In genomic region chr1:169133801-169134558, GRCh38 we compare ENCODE assay signal across 1 cellular context.
TF ChIP-seq lines count a peak whose summit lies in the region.

No MANE protein-coding gene starts in this region.

TF ChIP-seq in HCT116, 20 proteins besides CTCF, POLR2A, EP300 and RAD21 (continued from another document):
- TF ChIP-seq ZNF274 (IDR thresholded peaks at IDR 0.05; ENCODE audit: low read depth, low read length) (no peak), EZH2 (IDR thresholded peaks at IDR 0.05) (no peak), SP1 (IDR thresholded peaks at IDR 0.05; ENCODE audit: low read depth) (no peak), SIN3A (IDR thresholded peaks at IDR 0.05; ENCODE audit: low read depth) (no peak), ELF1 (IDR thresholded peaks at IDR 0.05; ENCODE audit: borderline replicate concordance, low read depth) (no peak), ATF3 (IDR thresholded peaks at IDR 0.05) (no peak), SRF (IDR thresholded peaks at IDR 0.05; ENCODE audit: low read depth) (no peak), ZFX (IDR thresholded peaks at IDR 0.05) (no peak), ZBTB33 (IDR thresholded peaks at IDR 0.05; ENCODE audit: extremely low read depth, insufficient replicate concordance, low read length) (no peak), EZH2phosphoT487 (IDR thresholded peaks at IDR 0.05; ENCODE audit: borderline replicate concordance) (no peak)
TF ChIP-seq in HCT116: peak in this region for 0.
